Comparison of ENCODE assay signal across 23 cellular contexts in genomic region chr2:237863659-237864029, GRCh38. TPM values are rescaled to one million over a fixed set of nuclear protein-coding genes. Genes with fewer than 3 reads are reported as not detected.
DNase-seq lines count a peak whose midpoint lies in the region; ATAC-seq and TF ChIP-seq lines count a peak whose summit lies in the region.
"Had no signal": no experiment of that assay in that cellular context is flagged by ENCODE, and none has a peak within 500 bp of the region (broad histone marks: within the 10 kb centered on the region; RNA-seq: fewer than 3 reads in every experiment).

No MANE protein-coding gene starts in this region.

- 70 to 73% methylated on average over 6 of the region's 10 CpGs for WGBS in esophagus squamous epithelium, 2 donors

- no peak overlapping the region for H3K27ac Mint-ChIP-seq in stimulated activated effector memory CD8-positive, alpha-beta T cell treated with anti-CD3 and anti-CD28 coated beads, Interleukin-12 subunit alpha, Interleukin-12 subunit beta, amount 100 ng/mL, for 72 hours
- H3K27ac Mint-ChIP-seq in natural killer cell = no peak overlapping the region
- H3K27ac Mint-ChIP-seq: activated CD4-positive, alpha-beta T cell treated with anti-CD3 and anti-CD28 coated beads, Interleukin-2, amount 10 ng/mL, durations not matched to agents 24 days and 14 days; activated naive CD4-positive, alpha-beta T cell treated with anti-CD3 and anti-CD28 coated beads, Interleukin-2, amount 50 U/mL, for 72 hours; CD4-positive, alpha-beta memory T cell; mesothelial cell of epicardium had no signal

- intact Hi-C loops in left ventricle myocardium inferior (cut with micrococcal nuclease) = no loop called here
- intact Hi-C loops in Right ventricle myocardium superior (cut with DNase I) = no loop called here
- intact Hi-C loops in esophagus squamous epithelium (cut with DNase I) = no loop called here
- intact Hi-C loops in natural killer cell (cut with micrococcal nuclease) = no loop called here

- H3K27me3 ChIP-seq in left ventricle myocardium inferior (ENCODE audit: low read depth) = peaks cover 54% of the 10 kb centered on the region
- peaks cover 0 to 64% (median 0%) of the 10 kb centered on the region in 4 donors for H3K27me3 ChIP-seq in esophagus squamous epithelium
- H3K27me3 ChIP-seq in rectal smooth muscle tissue (ENCODE audit: control insufficient read depth, insufficient read depth, low read length) = no peaks in the 10 kb centered on the region
- H3K27me3 ChIP-seq: thyroid gland had no signal

- H3K4me3 ChIP-seq in left ventricle myocardium inferior (peak overlapping the region; percentile 17), esophagus squamous epithelium (no peak overlapping the region), rectal smooth muscle tissue (ENCODE audit: low read length) (no peak overlapping the region)
- H3K4me3 ChIP-seq: HAP-1, thyroid gland had no signal

- no peak overlapping the region for H3K9ac ChIP-seq in rectal smooth muscle tissue (ENCODE audit: low read length)

- H3K36me3 ChIP-seq in left ventricle myocardium inferior (no peaks in the 10 kb centered on the region), esophagus squamous epithelium (no peaks in the 10 kb centered on the region), rectal smooth muscle tissue (ENCODE audit: control insufficient read depth, insufficient read depth, low read length) (no peaks in the 10 kb centered on the region)
- H3K36me3 ChIP-seq: HAP-1, neutrophil, thyroid gland had no signal

- H3K4me1 ChIP-seq in left ventricle myocardium inferior (peaks cover 74% of the 10 kb centered on the region), esophagus squamous epithelium (peaks cover 5 to 62% (median 17%) of the 10 kb centered on the region in 3 donors), rectal smooth muscle tissue (ENCODE audit: control insufficient read depth, insufficient read depth, low read length) (peaks cover 50% of the 10 kb centered on the region)

- H3K9me3 Mint-ChIP-seq in stimulated activated effector memory CD8-positive, alpha-beta T cell treated with anti-CD3 and anti-CD28 coated beads, Interleukin-12 subunit alpha, Interleukin-12 subunit beta, amount 100 ng/mL, for 72 hours = no peaks in the 10 kb centered on the region
- no peaks in the 10 kb centered on the region for H3K9me3 Mint-ChIP-seq in natural killer cell
- H3K9me3 Mint-ChIP-seq: activated CD4-positive, alpha-beta T cell treated with anti-CD3 and anti-CD28 coated beads, Interleukin-2, amount 10 ng/mL, durations not matched to agents 24 days and 14 days; activated naive CD4-positive, alpha-beta T cell treated with anti-CD3 and anti-CD28 coated beads, Interleukin-2, amount 50 U/mL, for 72 hours; CD4-positive, alpha-beta memory T cell; mesothelial cell of epicardium had no signal

- no peak for DNase-seq in left ventricle myocardium inferior
- no peak for DNase-seq in Right ventricle myocardium superior
- DNase-seq in esophagus squamous epithelium (lab: John Stamatoyannopoulos, UW) = no peak
- DNase-seq in stimulated activated CD4-positive, alpha-beta T cell treated with anti-CD3 and anti-CD28 coated beads, Interleukin-4, amount 100 ng/mL, for 1 hour = no peak
- no peak for DNase-seq in stimulated activated effector memory CD8-positive, alpha-beta T cell treated with anti-CD3 and anti-CD28 coated beads, Interleukin-12 subunit alpha, Interleukin-12 subunit beta, amount 100 ng/mL, for 72 hours (ENCODE audit: low spot score in 2 of 2)
- no peak for DNase-seq in natural killer cell
- DNase-seq: activated CD4-positive, alpha-beta T cell treated with anti-CD3 and anti-CD28 coated beads, Interleukin-2, amount 10 ng/mL, durations not matched to agents 24 days and 14 days; CD4-positive, alpha-beta memory T cell; DND-41; Kasumi-1; NCI-H1105 treated with DMSO at 0.1 percent for 48 hours; stimulated activated CD4-positive, alpha-beta T cell treated with anti-CD3 and anti-CD28 coated beads, Interleukin-4, amount 100 ng/mL, for 4 hours; stimulated activated CD8-positive, alpha-beta memory T cell treated with anti-CD3 and anti-CD28 coated beads, Interleukin-4, amount 100 ng/mL, for 48 hours; thyroid gland had no signal

- H3K27me3 Mint-ChIP-seq in natural killer cell (ENCODE audit: low read depth in 2 of 2) = peaks cover 2 to 4% of the 10 kb centered on the region in 2 donors

- H3K4me3 Mint-ChIP-seq in stimulated activated effector memory CD8-positive, alpha-beta T cell treated with anti-CD3 and anti-CD28 coated beads, Interleukin-12 subunit alpha, Interleukin-12 subunit beta, amount 100 ng/mL, for 72 hours = no peak overlapping the region
- no peak overlapping the region for H3K4me3 Mint-ChIP-seq in natural killer cell
- H3K4me3 Mint-ChIP-seq: activated CD4-positive, alpha-beta T cell treated with anti-CD3 and anti-CD28 coated beads, Interleukin-2, amount 10 ng/mL, durations not matched to agents 24 days and 14 days; brain; CD4-positive, alpha-beta memory T cell; mesothelial cell of epicardium had no signal

- peak overlapping the region; percentile 86 for H3K27ac ChIP-seq in left ventricle myocardium inferior (replicated peaks)
- peak overlapping the region in 3 of 4 donors; percentile 22 to 79 (median 71) for H3K27ac ChIP-seq in esophagus squamous epithelium
- H3K27ac ChIP-seq in rectal smooth muscle tissue (ENCODE audit: low read depth, low read length) = peak overlapping the region; percentile 94
- H3K27ac ChIP-seq: neutrophil, thyroid gland had no signal

- TF ChIP-seq CTCF in left ventricle myocardium inferior (IDR thresholded peaks at IDR 0.05; ENCODE audit: borderline replicate concordance) (no peak), esophagus squamous epithelium (IDR thresholded peaks at IDR 0.05) (no peak), natural killer cell (IDR thresholded peaks at IDR 0.05) (no peak)

- no peaks in the 10 kb centered on the region for H3K36me3 Mint-ChIP-seq in stimulated activated effector memory CD8-positive, alpha-beta T cell treated with anti-CD3 and anti-CD28 coated beads, Interleukin-12 subunit alpha, Interleukin-12 subunit beta, amount 100 ng/mL, for 72 hours
- H3K36me3 Mint-ChIP-seq in natural killer cell = no peaks in the 10 kb centered on the region
- H3K36me3 Mint-ChIP-seq: brain; CD4-positive, alpha-beta memory T cell; mesothelial cell of epicardium had no signal

- no peaks in the 10 kb centered on the region for H3K9me3 ChIP-seq in left ventricle myocardium inferior (replicated peaks)
- H3K9me3 ChIP-seq in esophagus squamous epithelium = no peaks in the 10 kb centered on the region
- H3K9me3 ChIP-seq: HAP-1, neutrophil, thyroid gland had no signal

- no peak for TF ChIP-seq POLR2A in esophagus squamous epithelium (IDR thresholded peaks at IDR 0.05)

- ATAC-seq in Right ventricle myocardium superior (ENCODE audit: poor library complexity) (no peak), natural killer cell (no peak), HG03378 (IDR thresholded peaks at IDR 0.05; ENCODE audit: unreplicated experiment) (no peak)
- ATAC-seq in stimulated activated effector memory CD8-positive, alpha-beta T cell treated with anti-CD3 and anti-CD28 coated beads, Interleukin-12 subunit alpha, Interleukin-12 subunit beta, amount 100 ng/mL, for 72 hours = no peak
- ATAC-seq: activated naive CD4-positive, alpha-beta T cell treated with anti-CD3 and anti-CD28 coated beads, Interleukin-2, amount 50 U/mL, for 72 hours; SK-N-SH treated with all-trans-retinoic acid at 6 μM for 48 hours had no signal

- H3K4me1 Mint-ChIP-seq in stimulated activated effector memory CD8-positive, alpha-beta T cell treated with anti-CD3 and anti-CD28 coated beads, Interleukin-12 subunit alpha, Interleukin-12 subunit beta, amount 100 ng/mL, for 72 hours = peaks cover 16% of the 10 kb centered on the region
- H3K4me1 Mint-ChIP-seq in natural killer cell = peaks cover 13 to 22% of the 10 kb centered on the region in 2 donors

RNA-seq across cellular contexts. Expression of gene RAMP1, which starts 4.2 kb away (rescaled TPM):
- total RNA-seq in left ventricle myocardium inferior (168 TPM), Right ventricle myocardium superior (138 TPM), esophagus squamous epithelium (10 to 100 TPM in 1 of 4 donors, 1 to 10 TPM in 2, under 1 TPM in 1; 0.76 to 11.3 (median 4.0) TPM), natural killer cell (10 to 100 TPM in 1 of 3 donors, 1 to 10 TPM in 2; 3.9 to 11.0 (median 4.9) TPM)
- total RNA-seq: CD4-positive, alpha-beta memory T cell; OCI-LY7 had no signal

Comparison
In these comparisons a context has a peak if more than half of its experiments do, and no peak if none do; other contexts are left out.
1. RNA of gene RAMP1, which starts 4.2 kb away (total RNA-seq): 168 TPM in left ventricle myocardium inferior (single experiment) and 138 TPM in Right ventricle myocardium superior (single experiment); 0.76 to 11.3 TPM in esophagus squamous epithelium and 3.9 to 11.0 TPM in natural killer cell; every median in the first group is over 10 times any median in the second.
2. Peak in every context shown above with its lines, with median percentiles within 50 percentile points of each other: H3K27ac ChIP-seq.